8 cellular contexts compared by ENCODE assay signal in genomic region chr14:24160499-24160849, GRCh38. TPM values are rescaled to one million over a fixed set of nuclear protein-coding genes. Genes with fewer than 3 reads are reported as not detected.
DNase-seq lines count a peak whose midpoint lies in the region; ATAC-seq and TF ChIP-seq lines count a peak whose summit lies in the region.

No MANE protein-coding gene starts in this region.

- DNase-seq in immature natural killer cell (no peak), AG08395 (ENCODE audit: low spot score) (no peak)
- DNase-seq in stimulated activated naive CD8-positive, alpha-beta T cell treated with anti-CD3 and anti-CD28 coated beads, Interleukin-15, amount 100 ng/mL, for 72 hours, result no peak
- DNase-seq in NK-92 treated with Interleukin-12 subunit alpha and Interleukin-12 subunit beta, amount 100 ng/mL, for 24 hours (lab: John Stamatoyannopoulos, UW), result no peak
- no peak for DNase-seq in stimulated activated naive CD4-positive, alpha-beta T cell (lab: John Stamatoyannopoulos, UW)
- DNase-seq in stimulated activated CD4-positive, alpha-beta T cell treated with anti-CD3 and anti-CD28 coated beads, Interleukin-15, amount 100 ng/mL, for 24 hours, result no peak

- no peaks in the 10 kb centered on the region for H3K9me3 Mint-ChIP-seq in immature natural killer cell
- H3K9me3 Mint-ChIP-seq in stimulated activated naive CD8-positive, alpha-beta T cell treated with anti-CD3 and anti-CD28 coated beads, Interleukin-15, amount 100 ng/mL, for 72 hours, result no peaks in the 10 kb centered on the region

- peaks cover 6 to 14% (median 7%) of the 10 kb centered on the region in 3 donors for H3K27me3 Mint-ChIP-seq in immature natural killer cell (ENCODE audit: low read depth in 3 of 3)
- no peaks in the 10 kb centered on the region for H3K27me3 Mint-ChIP-seq in stimulated activated naive CD8-positive, alpha-beta T cell treated with anti-CD3 and anti-CD28 coated beads, Interleukin-15, amount 100 ng/mL, for 72 hours

- peak overlapping the region in 2 of 5 donors; percentile 28 to 34 for H3K4me3 Mint-ChIP-seq in immature natural killer cell
- H3K4me3 Mint-ChIP-seq in stimulated activated naive CD8-positive, alpha-beta T cell treated with anti-CD3 and anti-CD28 coated beads, Interleukin-15, amount 100 ng/mL, for 72 hours, result peak overlapping the region in 1 of 2 donors; percentile 19

- H3K27ac ChIP-seq in VCaP, result peak overlapping the region; percentile 62

- peak; percentile 2 for ATAC-seq in GM21723 (IDR thresholded peaks at IDR 0.05; ENCODE audit: unreplicated experiment)
- no peak for ATAC-seq in stimulated activated naive CD8-positive, alpha-beta T cell treated with anti-CD3 and anti-CD28 coated beads, Interleukin-15, amount 100 ng/mL, for 72 hours

- H3K27ac Mint-ChIP-seq in immature natural killer cell, result peak overlapping the region; percentile 97 to 100 (median 98)
- peak overlapping the region; percentile 100 for H3K27ac Mint-ChIP-seq in stimulated activated naive CD8-positive, alpha-beta T cell treated with anti-CD3 and anti-CD28 coated beads, Interleukin-15, amount 100 ng/mL, for 72 hours

- TF ChIP-seq CTCF in VCaP (conservative IDR thresholded peaks at IDR 0.05), result no peak

- H3K4me1 Mint-ChIP-seq in immature natural killer cell, result peaks cover 46 to 50% of the 10 kb centered on the region in 2 donors
- H3K4me1 Mint-ChIP-seq in stimulated activated naive CD8-positive, alpha-beta T cell treated with anti-CD3 and anti-CD28 coated beads, Interleukin-15, amount 100 ng/mL, for 72 hours, result peaks cover 60% of the 10 kb centered on the region

- peaks cover 30 to 47% (median 35%) of the 10 kb centered on the region in 3 donors for H3K36me3 Mint-ChIP-seq in immature natural killer cell

RNA-seq across cellular contexts. Expression of gene IRF9, which starts 0.6 kb away (rescaled TPM):
- polyA plus RNA-seq in immature natural killer cell, result 100 to 1,000 TPM in 2 of 3 donors, 10 to 100 TPM in 1; 48.8 to 123 (median 102) TPM

RNA-seq across cellular contexts. Expression of gene REC8, which starts 11.4 kb away (rescaled TPM):
- 10 to 100 TPM in 1 of 3 donors, 1 to 10 TPM in 2; 1.7 to 15.2 (median 3.8) TPM for polyA plus RNA-seq in immature natural killer cell

RNA-seq across cellular contexts. Expression of gene RNF31, which starts 13.2 kb away (rescaled TPM):
- 10 to 100 TPM; 41.5 to 62.9 (median 59.5) TPM for polyA plus RNA-seq in immature natural killer cell

RNA-seq across cellular contexts. Expression of gene PSME2, which starts 14.1 kb away (rescaled TPM):
- 1,000 to 10,000 TPM in 1 of 3 donors, 100 to 1,000 TPM in 2; 650 to 1,160 (median 776) TPM for polyA plus RNA-seq in immature natural killer cell

RNA-seq across cellular contexts. Expression of gene EMC9, which starts 19.1 kb away (rescaled TPM):
- 10 to 100 TPM; 14.2 to 19.0 (median 17.6) TPM for polyA plus RNA-seq in immature natural killer cell
